ENCODE assay signal across 2 cellular contexts in the genomic region with DNA sequence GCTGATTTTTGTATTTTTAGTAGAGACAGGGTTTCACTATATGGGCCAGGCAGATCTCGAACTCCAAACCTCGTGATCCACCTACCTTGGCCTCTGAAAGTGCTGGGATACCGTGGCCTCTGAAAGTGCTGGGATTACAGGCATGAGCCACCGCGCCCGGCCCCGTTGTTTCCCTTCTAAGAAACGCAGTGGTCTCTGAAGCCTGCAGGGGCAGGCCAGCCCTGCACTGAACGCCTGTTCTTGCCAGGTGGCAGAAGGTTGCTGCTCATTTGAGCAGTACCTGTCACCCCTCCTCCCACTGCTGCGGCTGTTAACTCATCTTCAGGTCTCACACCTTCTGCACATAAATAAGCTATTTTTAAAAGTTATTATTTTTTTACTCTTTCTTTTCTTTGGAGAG.
TF ChIP-seq lines count a peak whose summit lies in the region.

No MANE protein-coding gene starts in this region.

TF ChIP-seq in HCT116, 20 proteins besides CTCF, POLR2A, EP300 and RAD21:
- TF ChIP-seq, protein P1, sequence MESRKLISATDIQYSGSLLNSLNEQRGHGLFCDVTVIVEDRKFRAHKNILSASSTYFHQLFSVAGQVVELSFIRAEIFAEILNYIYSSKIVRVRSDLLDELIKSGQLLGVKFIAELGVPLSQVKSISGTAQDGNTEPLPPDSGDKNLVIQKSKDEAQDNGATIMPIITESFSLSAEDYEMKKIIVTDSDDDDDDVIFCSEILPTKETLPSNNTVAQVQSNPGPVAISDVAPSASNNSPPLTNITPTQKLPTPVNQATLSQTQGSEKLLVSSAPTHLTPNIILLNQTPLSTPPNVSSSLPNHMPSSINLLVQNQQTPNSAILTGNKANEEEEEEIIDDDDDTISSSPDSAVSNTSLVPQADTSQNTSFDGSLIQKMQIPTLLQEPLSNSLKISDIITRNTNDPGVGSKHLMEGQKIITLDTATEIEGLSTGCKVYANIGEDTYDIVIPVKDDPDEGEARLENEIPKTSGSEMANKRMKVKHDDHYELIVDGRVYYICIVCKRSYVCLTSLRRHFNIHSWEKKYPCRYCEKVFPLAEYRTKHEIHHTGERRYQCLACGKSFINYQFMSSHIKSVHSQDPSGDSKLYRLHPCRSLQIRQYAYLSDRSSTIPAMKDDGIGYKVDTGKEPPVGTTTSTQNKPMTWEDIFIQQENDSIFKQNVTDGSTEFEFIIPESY (IDR thresholded peaks at IDR 0.05; ENCODE audit: extremely low read depth, insufficient replicate concordance, low read length) = no peak
- TF ChIP-seq, protein P2, sequence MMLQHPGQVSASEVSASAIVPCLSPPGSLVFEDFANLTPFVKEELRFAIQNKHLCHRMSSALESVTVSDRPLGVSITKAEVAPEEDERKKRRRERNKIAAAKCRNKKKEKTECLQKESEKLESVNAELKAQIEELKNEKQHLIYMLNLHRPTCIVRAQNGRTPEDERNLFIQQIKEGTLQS (IDR thresholded peaks at IDR 0.05) = no peak
- TF ChIP-seq CEBPB (IDR thresholded peaks at IDR 0.05; ENCODE audit: low read depth) (no peak), POLR2AphosphoS5 (IDR thresholded peaks at IDR 0.05; ENCODE audit: low read depth, low read length) (no peak), SRF (IDR thresholded peaks at IDR 0.05; ENCODE audit: low read depth) (no peak)
TF ChIP-seq in HCT116: peak in this region for 0.

TF ChIP-seq in endothelial cell of umbilical vein, 7 proteins besides CTCF, POLR2A, EP300 and RAD21:
- TF ChIP-seq, protein P3, sequence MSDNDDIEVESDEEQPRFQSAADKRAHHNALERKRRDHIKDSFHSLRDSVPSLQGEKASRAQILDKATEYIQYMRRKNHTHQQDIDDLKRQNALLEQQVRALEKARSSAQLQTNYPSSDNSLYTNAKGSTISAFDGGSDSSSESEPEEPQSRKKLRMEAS (IDR thresholded peaks at IDR 0.05; ENCODE audit: insufficient read depth, insufficient read length) = no peak
- TF ChIP-seq GATA2 (IDR thresholded peaks at IDR 0.05; ENCODE audit: insufficient read depth, insufficient read length, low read depth, low read length) = no peak
- no peak for TF ChIP-seq MYC (IDR thresholded peaks at IDR 0.05; ENCODE audit: low read depth, low read length)
- TF ChIP-seq JUN (IDR thresholded peaks at IDR 0.05; ENCODE audit: borderline replicate concordance, insufficient read depth, insufficient read length, low read depth) = no peak
- TF ChIP-seq EZH2 (IDR thresholded peaks at IDR 0.05; ENCODE audit: borderline replicate concordance, low read depth, low read length, severe bottlenecking) = no peak
- no peak for TF ChIP-seq FOS (IDR thresholded peaks at IDR 0.05; ENCODE audit: borderline replicate concordance, insufficient read depth, low read length)
- TF ChIP-seq POLR2AphosphoS5 (IDR thresholded peaks at IDR 0.05; ENCODE audit: insufficient read depth, low read depth, low read length) = no peak
